In the genomic region with DNA sequence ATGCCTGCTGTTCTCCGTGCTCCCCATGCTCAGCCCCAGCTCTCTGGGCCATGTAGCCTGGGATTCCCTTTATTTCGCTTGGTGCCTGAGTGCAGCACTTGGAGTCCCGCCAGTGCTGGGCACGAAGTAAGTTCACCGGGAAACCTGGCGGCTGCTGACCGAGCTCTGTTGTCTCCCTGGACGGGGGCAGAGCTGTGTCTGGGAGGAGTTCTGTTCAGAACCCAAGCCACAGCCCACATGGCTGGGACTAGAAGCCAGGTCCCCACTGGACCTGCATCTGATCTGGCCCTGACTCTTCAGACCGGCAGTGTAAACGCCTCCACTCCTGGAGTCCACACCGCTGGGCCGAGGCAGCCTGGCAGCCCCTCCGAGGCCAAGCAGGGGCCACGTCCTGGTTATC, we compare ENCODE assay signal across 1 cellular context.
TF ChIP-seq lines count a peak whose summit lies in the region.

No MANE protein-coding gene starts in this region.

TF ChIP-seq in K562, 482 proteins besides CTCF, POLR2A, EP300 and RAD21 (continued from another document):
- TF ChIP-seq, protein P1, sequence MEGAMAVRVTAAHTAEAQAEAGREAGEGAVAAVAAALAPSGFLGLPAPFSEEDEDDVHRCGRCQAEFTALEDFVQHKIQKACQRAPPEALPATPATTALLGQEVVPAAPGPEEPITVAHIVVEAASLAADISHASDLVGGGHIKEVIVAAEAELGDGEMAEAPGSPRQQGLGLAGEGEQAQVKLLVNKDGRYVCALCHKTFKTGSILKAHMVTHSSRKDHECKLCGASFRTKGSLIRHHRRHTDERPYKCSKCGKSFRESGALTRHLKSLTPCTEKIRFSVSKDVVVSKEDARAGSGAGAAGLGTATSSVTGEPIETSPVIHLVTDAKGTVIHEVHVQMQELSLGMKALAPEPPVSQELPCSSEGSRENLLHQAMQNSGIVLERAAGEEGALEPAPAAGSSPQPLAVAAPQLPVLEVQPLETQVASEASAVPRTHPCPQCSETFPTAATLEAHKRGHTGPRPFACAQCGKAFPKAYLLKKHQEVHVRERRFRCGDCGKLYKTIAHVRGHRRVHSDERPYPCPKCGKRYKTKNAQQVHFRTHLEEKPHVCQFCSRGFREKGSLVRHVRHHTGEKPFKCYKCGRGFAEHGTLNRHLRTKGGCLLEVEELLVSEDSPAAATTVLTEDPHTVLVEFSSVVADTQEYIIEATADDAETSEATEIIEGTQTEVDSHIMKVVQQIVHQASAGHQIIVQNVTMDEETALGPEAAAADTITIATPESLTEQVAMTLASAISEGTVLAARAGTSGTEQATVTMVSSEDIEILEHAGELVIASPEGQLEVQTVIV (CRISPR knock-in tag; IDR thresholded peaks at IDR 0.05; ENCODE audit: borderline replicate concordance), result no peak
- no peak for TF ChIP-seq SMARCA4 (IDR thresholded peaks at IDR 0.05)
- TF ChIP-seq, protein P2, sequence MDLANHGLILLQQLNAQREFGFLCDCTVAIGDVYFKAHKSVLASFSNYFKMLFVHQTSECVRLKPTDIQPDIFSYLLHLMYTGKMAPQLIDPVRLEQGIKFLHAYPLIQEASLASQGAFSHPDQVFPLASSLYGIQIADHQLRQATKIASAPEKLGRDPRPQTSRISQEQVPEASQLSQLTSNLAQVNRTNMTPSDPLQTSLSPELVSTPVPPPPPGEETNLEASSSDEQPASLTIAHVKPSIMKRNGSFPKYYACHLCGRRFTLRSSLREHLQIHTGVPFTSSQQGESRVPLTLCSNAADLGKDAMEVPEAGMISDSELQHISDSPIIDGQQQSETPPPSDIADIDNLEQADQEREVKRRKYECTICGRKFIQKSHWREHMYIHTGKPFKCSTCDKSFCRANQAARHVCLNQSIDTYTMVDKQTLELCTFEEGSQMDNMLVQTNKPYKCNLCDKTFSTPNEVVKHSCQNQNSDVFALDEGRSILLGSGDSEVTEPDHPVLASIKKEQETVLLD (IDR thresholded peaks at IDR 0.05), result no peak
- no peak for TF ChIP-seq RUNX1 (IDR thresholded peaks at IDR 0.05; ENCODE audit: low read depth)
- TF ChIP-seq ZNF263 (CRISPR knock-in tag; IDR thresholded peaks at IDR 0.05; ENCODE audit: borderline replicate concordance), result peak; percentile 82; the same call in 1 of the 2 replicates
- no peak for TF ChIP-seq ARID1B (IDR thresholded peaks at IDR 0.05)
- TF ChIP-seq HDAC1 (IDR thresholded peaks at IDR 0.05), result no peak
- no peak for TF ChIP-seq EZH2 (IDR thresholded peaks at IDR 0.05; ENCODE audit: borderline replicate concordance, low read depth, low read length)
TF ChIP-seq in K562: peak in this region for 1.
